16 cellular contexts compared by ENCODE assay signal in the genomic region with DNA sequence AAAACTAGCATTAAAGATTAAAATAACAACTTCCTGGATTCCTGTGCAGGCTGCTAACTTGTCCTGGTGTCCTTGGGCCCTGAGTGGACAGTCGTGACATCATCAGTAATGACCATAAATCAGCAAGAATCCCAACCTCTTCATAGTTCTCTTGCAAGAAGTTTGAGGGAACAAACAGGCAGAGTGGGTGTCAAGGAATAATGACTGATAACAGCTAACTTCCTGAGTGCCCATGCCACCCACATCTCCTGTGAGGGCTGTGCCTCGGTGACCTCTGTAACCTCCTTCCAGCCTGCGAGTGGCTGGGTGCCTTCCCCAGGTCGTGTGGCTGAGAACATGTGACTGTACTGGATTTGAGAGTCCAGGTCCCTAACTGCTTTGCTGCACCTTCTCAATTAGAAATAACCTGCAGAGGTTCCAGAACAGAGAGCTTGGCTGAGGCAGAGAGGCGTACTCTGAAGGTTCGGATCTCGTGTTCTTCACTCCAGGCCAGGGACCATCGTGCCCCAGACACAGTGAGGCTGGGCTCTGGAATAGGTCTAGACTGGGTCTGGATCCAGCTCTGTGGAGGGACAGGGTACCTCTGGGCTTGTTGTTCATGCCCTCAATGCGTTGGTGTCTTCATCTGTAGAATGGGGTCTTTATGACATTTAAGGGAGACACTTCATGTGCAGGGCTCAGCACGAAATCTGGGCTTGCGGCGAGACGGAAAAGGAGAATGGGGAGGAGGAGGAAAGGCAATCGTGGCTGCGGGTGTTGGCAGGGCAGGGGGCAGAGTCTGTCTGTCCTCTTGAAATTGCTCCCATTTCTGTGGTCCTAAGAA.
A peak's percentile ranks its signal among the peaks of the same experiment; 100 is the strongest.
DNase-seq lines count a peak whose midpoint lies in the region; ATAC-seq and TF ChIP-seq lines count a peak whose summit lies in the region.
"Had no signal": no experiment of that assay in that cellular context is flagged by ENCODE, and none has a peak within 500 bp of the region (broad histone marks: within the 10 kb centered on the region; RNA-seq: fewer than 3 reads in every experiment).

No MANE protein-coding gene starts in this region.

- H3K9me3 Mint-ChIP-seq in osteocyte (ENCODE audit: unreplicated experiment) = no peaks in the 10 kb centered on the region
- H3K9me3 Mint-ChIP-seq: natural killer cell; stimulated activated naive CD8-positive, alpha-beta T cell treated with anti-CD3 and anti-CD28 coated beads, Interleukin-15, amount 100 ng/mL, for 72 hours had no signal

- DNase-seq in A172 (ENCODE audit: low spot score) (peak; percentile 29), adrenal gland (peak in 6 of 7 donors; percentile 49 to 80 (median 70)), left ventricle myocardium superior (no peak), osteocyte (ENCODE audit: extremely low spot score, unreplicated experiment) (peak; percentile 21), DMS 273 (lab: John Stamatoyannopoulos, UW; ENCODE audit: unreplicated experiment) (no peak), anterior cingulate cortex (lab: John Stamatoyannopoulos, UW) (no peak)
- DNase-seq: ACHN; amniotic stem cell; H7; mammary epithelial cell; natural killer cell; NCI-H1436; stimulated activated naive CD8-positive, alpha-beta T cell treated with anti-CD3 and anti-CD28 coated beads, Interleukin-15, amount 100 ng/mL, for 72 hours had no signal

- peaks cover 2% of the 10 kb centered on the region for H3K27me3 Mint-ChIP-seq in osteocyte (ENCODE audit: unreplicated experiment)

- intact Hi-C loops in adrenal gland (cut with DNase I) = no loop called here
- intact Hi-C loops in left ventricle myocardium superior (cut with micrococcal nuclease) = no loop called here

- H3K9me3 ChIP-seq in adrenal gland (replicated peaks in 1 of 3) = no peaks in the 10 kb centered on the region

- no peaks in the 10 kb centered on the region for H3K36me3 ChIP-seq in adrenal gland (replicated peaks in 1 of 2)

- no peak for TF ChIP-seq POLR2A in adrenal gland (IDR thresholded peaks at IDR 0.05)

- ATAC-seq in left ventricle myocardium superior (peak; percentile 47), GM21786 (IDR thresholded peaks at IDR 0.05; ENCODE audit: unreplicated experiment) (no peak)
- ATAC-seq in activated CD4-positive, CD25-positive, alpha-beta regulatory T cell treated with anti-CD3 and anti-CD28 coated beads, Interleukin-2, amount 50 U/mL, for 24 hours = no peak
- ATAC-seq: natural killer cell; stimulated activated naive CD8-positive, alpha-beta T cell treated with anti-CD3 and anti-CD28 coated beads, Interleukin-15, amount 100 ng/mL, for 72 hours had no signal

- 71 to 78% (median 74%) methylated on average over 13 to 15 of the region's 15 CpGs for WGBS in adrenal gland, 4 donors

- no peaks in the 10 kb centered on the region for H3K36me3 Mint-ChIP-seq in osteocyte (ENCODE audit: unreplicated experiment)
- H3K36me3 Mint-ChIP-seq: CD14-positive monocyte, natural killer cell had no signal

- H3K4me3 ChIP-seq in adrenal gland = no peak overlapping the region

- H3K27ac ChIP-seq in adrenal gland = peak overlapping the region in 2 of 5 donors; percentile 34 to 73

- H3K4me1 Mint-ChIP-seq in osteocyte (ENCODE audit: unreplicated experiment) = peaks cover 24% of the 10 kb centered on the region

- TF ChIP-seq CTCF in adrenal gland (IDR thresholded peaks at IDR 0.05) (no peak), osteocyte (IDR thresholded peaks at IDR 0.05) (no peak)

- H3K4me3 Mint-ChIP-seq in osteocyte (ENCODE audit: unreplicated experiment) = no peak overlapping the region
- H3K4me3 Mint-ChIP-seq: CD14-positive monocyte; natural killer cell; stimulated activated naive CD8-positive, alpha-beta T cell treated with anti-CD3 and anti-CD28 coated beads, Interleukin-15, amount 100 ng/mL, for 72 hours had no signal

- no peak overlapping the region for H3K27ac Mint-ChIP-seq in osteocyte (ENCODE audit: unreplicated experiment)
- H3K27ac Mint-ChIP-seq: CD14-positive monocyte; natural killer cell; stimulated activated naive CD8-positive, alpha-beta T cell treated with anti-CD3 and anti-CD28 coated beads, Interleukin-15, amount 100 ng/mL, for 72 hours had no signal

- H3K27me3 ChIP-seq in adrenal gland = no peaks in the 10 kb centered on the region

- peaks cover 13 to 22% of the 10 kb centered on the region in 2 donors for H3K4me1 ChIP-seq in adrenal gland (replicated peaks in 1 of 2)

Comparison
In these comparisons a context has a peak if more than half of its experiments do, and no peak if none do; other contexts are left out.
1. DNase-seq: peak in A172 (single experiment), adrenal gland (6 of 7) and osteocyte (single experiment); none in left ventricle myocardium superior (single experiment), DMS 273 (single experiment) and anterior cingulate cortex (0 of 58).